Comparison of ENCODE assay signal across 30 cellular contexts in genomic region chr2:43738257-43738656, GRCh38.
"Had no signal": no experiment of that assay in that cellular context is flagged by ENCODE, and none has a peak within 500 bp of the region (broad histone marks: within the 10 kb centered on the region; RNA-seq: fewer than 3 reads in every experiment).

No MANE protein-coding gene starts in this region.

- DNase-seq: colonic mucosa; effector memory CD4-positive, alpha-beta T cell; foreskin melanocyte; glutamatergic neuron; heart right ventricle; hippocampal formation; mesendoderm; naive thymus-derived CD8-positive, alpha-beta T cell; nephron progenitor cell; occipital lobe; stimulated activated CD4-positive, alpha-beta T cell treated with anti-CD3 and anti-CD28 coated beads, Interleukin-12 subunit alpha, Interleukin-12 subunit beta, amount 100 ng/mL, for 4 hours; stimulated activated CD4-positive, alpha-beta T cell treated with anti-CD3 and anti-CD28 coated beads, Interleukin-1b, Interleukin-23, amount 100 ng/mL, for 48 hours; stimulated activated CD4-positive, alpha-beta T cell treated with anti-CD3 and anti-CD28 coated beads, Interleukin-4, amount 100 ng/mL, for 1 hour; stimulated activated CD8-positive, alpha-beta memory T cell treated with anti-CD3 and anti-CD28 coated beads, Interleukin-4, amount 100 ng/mL, for 48 hours; stimulated activated naive CD4-positive, alpha-beta T cell; stimulated activated naive CD8-positive, alpha-beta T cell treated with anti-CD3 and anti-CD28 coated beads, Interleukin-15, amount 100 ng/mL, for 72 hours; transverse colon; upper lobe of right lung; uterus had no signal

- H3K27ac Mint-ChIP-seq: dendritic cell treated with granulocyte-macrophage colony-stimulating factor and Interleukin-4, amounts not matched to agents 40 ng/mL and 50 ng/mL, for 4 days; naive thymus-derived CD8-positive, alpha-beta T cell; nephron progenitor cell; stimulated activated naive CD8-positive, alpha-beta T cell treated with anti-CD3 and anti-CD28 coated beads, Interleukin-15, amount 100 ng/mL, for 72 hours had no signal

- FAIRE-seq: endothelial cell of umbilical vein, keratinocyte had no signal

- H3K9me3 Mint-ChIP-seq: dendritic cell treated with granulocyte-macrophage colony-stimulating factor and Interleukin-4, amounts not matched to agents 40 ng/mL and 50 ng/mL, for 4 days; naive thymus-derived CD8-positive, alpha-beta T cell; nephron progenitor cell; stimulated activated naive CD8-positive, alpha-beta T cell treated with anti-CD3 and anti-CD28 coated beads, Interleukin-15, amount 100 ng/mL, for 72 hours had no signal

- ATAC-seq: left lobe of liver; naive thymus-derived CD8-positive, alpha-beta T cell; sciatic nerve; stimulated activated naive CD8-positive, alpha-beta T cell treated with anti-CD3 and anti-CD28 coated beads, Interleukin-15, amount 100 ng/mL, for 72 hours had no signal

- H3K4me1 Mint-ChIP-seq: naive thymus-derived CD8-positive, alpha-beta T cell; nephron progenitor cell; stimulated activated naive CD8-positive, alpha-beta T cell treated with anti-CD3 and anti-CD28 coated beads, Interleukin-15, amount 100 ng/mL, for 72 hours had no signal

- H3K9me3 ChIP-seq: colonic mucosa, esophagus muscularis mucosa, heart right ventricle, prostate gland, right atrium auricular region, suprapubic skin, transverse colon, upper lobe of right lung, uterus had no signal

- H3K4me3 ChIP-seq: colonic mucosa, esophagus muscularis mucosa, heart right ventricle, lung, prostate gland, right atrium auricular region, smooth muscle cell, suprapubic skin, transverse colon, upper lobe of right lung, uterus had no signal

- H3K4me3 Mint-ChIP-seq: dendritic cell treated with granulocyte-macrophage colony-stimulating factor and Interleukin-4, amounts not matched to agents 40 ng/mL and 50 ng/mL, for 4 days; naive thymus-derived CD8-positive, alpha-beta T cell; nephron progenitor cell; stimulated activated naive CD8-positive, alpha-beta T cell treated with anti-CD3 and anti-CD28 coated beads, Interleukin-15, amount 100 ng/mL, for 72 hours had no signal

- H3K4me2 ChIP-seq: smooth muscle cell had no signal

- H3K27me3 ChIP-seq: colonic mucosa, esophagus muscularis mucosa, heart right ventricle, right atrium auricular region, suprapubic skin, transverse colon, upper lobe of right lung, uterus had no signal

- H3K36me3 ChIP-seq: colonic mucosa, prostate gland, right atrium auricular region, transverse colon, uterus had no signal

- H3K27me3 Mint-ChIP-seq: stimulated activated naive CD8-positive, alpha-beta T cell treated with anti-CD3 and anti-CD28 coated beads, Interleukin-15, amount 100 ng/mL, for 72 hours had no signal

- H3K27ac ChIP-seq: colonic mucosa, heart right ventricle, prostate gland, right atrium auricular region, suprapubic skin, transverse colon, upper lobe of right lung had no signal
